In genomic region chr3:170689218-170689874, GRCh38 we compare ENCODE assay signal across 9 cellular contexts.
DNase-seq lines count a peak whose midpoint lies in the region; ATAC-seq, FAIRE-seq and TF ChIP-seq lines count a peak whose summit lies in the region.
"Had no signal": no experiment of that assay in that cellular context is flagged by ENCODE, and none has a peak within 500 bp of the region (broad histone marks: within the 10 kb centered on the region; RNA-seq: fewer than 3 reads in every experiment).

No MANE protein-coding gene starts in this region.

- peaks cover 6% of the 10 kb centered on the region; the same call in 1 of the 2 replicates for H3K9me3 ChIP-seq in HUES64 (ENCODE audit: insufficient read depth, low read depth, low read length)
- no peaks in the 10 kb centered on the region for H3K9me3 ChIP-seq in ascending aorta
- H3K9me3 ChIP-seq in keratinocyte (ENCODE audit: control insufficient read depth, low read depth, low read length), result no peaks in the 10 kb centered on the region

- intact Hi-C loops in ascending aorta (cut with DNase I), result loop anchor here (5.0 kb wide), 1 partner anchor 63 kb away; no protein-coding TSS in a partner anchor

- H3K36me3 ChIP-seq in HUES64 (ENCODE audit: insufficient read depth, low read length) (no peaks in the 10 kb centered on the region), ascending aorta (no peaks in the 10 kb centered on the region), keratinocyte (ENCODE audit: control insufficient read depth in 2 of 2, extremely low read depth in 1 of 2, insufficient read depth in 2 of 2, low read length in 2 of 2) (no peaks in the 10 kb centered on the region)

- H3K4me1 ChIP-seq in HUES64 (ENCODE audit: insufficient read depth, low read length) (peaks cover 7% of the 10 kb centered on the region; the same call in 1 of the 2 replicates), ascending aorta (peaks cover 3 to 11% of the 10 kb centered on the region in 2 donors), keratinocyte (ENCODE audit: control insufficient read depth, extremely low read depth, insufficient read depth, low read length) (peaks cover 43% of the 10 kb centered on the region)

- FAIRE-seq in keratinocyte (lab: Jason Lieb, UNC), result peak; percentile 71

- TF ChIP-seq CTCF in ascending aorta (IDR thresholded peaks at IDR 0.05), result no peak
- no peak for TF ChIP-seq CTCF in keratinocyte (optimal IDR thresholded peaks at IDR 0.05 in 1 of 3, IDR thresholded peaks at IDR 0.05 in 1 of 3, conservative IDR thresholded peaks at IDR 0.05 in 1 of 3; ENCODE audit: extremely low read depth in 1 of 3, insufficient read depth in 2 of 3, low read length in 3 of 3)

- WGBS in HUES64, result 76% methylated on average over 4 of the region's 4 CpGs

- no peaks in the 10 kb centered on the region for H3K27me3 ChIP-seq in HUES64 (ENCODE audit: insufficient read depth, low read length)
- H3K27me3 ChIP-seq in ascending aorta, result no peaks in the 10 kb centered on the region
- no peaks in the 10 kb centered on the region for H3K27me3 ChIP-seq in keratinocyte (ENCODE audit: control insufficient read depth, extremely low read depth, insufficient read depth, low read length)
- H3K27me3 ChIP-seq: dorsolateral prefrontal cortex had no signal

- no peaks in the 10 kb centered on the region for H4K20me1 ChIP-seq in keratinocyte (ENCODE audit: control insufficient read depth, extremely low read depth, insufficient read depth, low read length)

- H3K9me1 ChIP-seq in keratinocyte (ENCODE audit: control insufficient read depth, extremely low read depth, insufficient read depth, low read length), result no peaks in the 10 kb centered on the region

- dilution Hi-C loops in keratinocyte (cut with MboI; ENCODE audit: extremely low pct_ligation_motif_present, low sequenced_read_pairs), result no loop called here

- in situ Hi-C loops in ACHN (cut with HindIII; ENCODE audit: low pct_ligation_motif_present, low pct_unique_long_range_greater_than_20kb, low sequenced_read_pairs), result no loop called here

- DNase-seq in ACHN (peak; percentile 94), ascending aorta (ENCODE audit: low spot score in 2 of 2) (peak in 1 of 2 donors; percentile 81), keratinocyte (ENCODE audit: low read depth, low spot score) (peak; percentile 94), AML-193 (lab: John Stamatoyannopoulos, UW) (no peak)
- DNase-seq in activated CD4-positive, alpha-beta T cell treated with anti-CD3 and anti-CD28 coated beads, Interleukin-2, amount 50 U/mL, for 1 hour, result no peak
- no peak for DNase-seq in activated CD4-positive, CD25-positive, alpha-beta regulatory T cell (lab: John Stamatoyannopoulos, UW)
- DNase-seq: dorsolateral prefrontal cortex had no signal

- H2AFZ ChIP-seq in keratinocyte (ENCODE audit: control insufficient read depth, low read length), result peak overlapping the region; percentile 77

- H3K4me3 ChIP-seq in HUES64 (ENCODE audit: low read length), result no peak overlapping the region
- no peak overlapping the region for H3K4me3 ChIP-seq in ascending aorta
- peak overlapping the region in 2 of 3 experiments; percentile 29 to 39 for H3K4me3 ChIP-seq in keratinocyte (ENCODE audit: control insufficient read depth in 2 of 3, extremely low read depth in 1 of 3, insufficient read depth in 2 of 3, low read depth in 1 of 3, low read length in 3 of 3)
- H3K4me3 ChIP-seq: dorsolateral prefrontal cortex had no signal

- H3K27ac ChIP-seq in HUES64 (ENCODE audit: low read depth, low read length), result peak overlapping the region; percentile 80
- peak overlapping the region; percentile 50 to 69 for H3K27ac ChIP-seq in ascending aorta
- H3K27ac ChIP-seq in keratinocyte (ENCODE audit: control insufficient read depth, insufficient read depth, low read length), result peak overlapping the region; percentile 89

- peak overlapping the region; percentile 87 for H3K4me2 ChIP-seq in keratinocyte (ENCODE audit: control insufficient read depth, extremely low read depth, insufficient read depth, low read depth, low read length)

- H3K9ac ChIP-seq in HUES64 (ENCODE audit: low read depth, low read length) (peak overlapping the region; percentile 35; the same call in 1 of the 2 replicates), keratinocyte (ENCODE audit: control insufficient read depth, extremely low read depth, insufficient read depth, low read length) (peak overlapping the region; percentile 59)

- H3K79me2 ChIP-seq in keratinocyte (ENCODE audit: control insufficient read depth, insufficient read depth, low read length), result no peaks in the 10 kb centered on the region

- ATAC-seq in GM19035 (IDR thresholded peaks at IDR 0.05; ENCODE audit: unreplicated experiment), result no peak

Comparison
In these comparisons a context has a peak if more than half of its experiments do, and no peak if none do; other contexts are left out.
1. DNase-seq: peak in ACHN (single experiment) and keratinocyte (single experiment); none in activated CD4-positive, alpha-beta T cell treated with anti-CD3 and anti-CD28 coated beads, Interleukin-2, amount 50 U/mL, for 1 hour (single experiment), activated CD4-positive, CD25-positive, alpha-beta regulatory T cell (0 of 4) and AML-193 (0 of 2).
2. H3K4me3 ChIP-seq: peak in keratinocyte (2 of 3); none in HUES64 (single experiment) and ascending aorta (0 of 2).
3. Peak in every context shown above with its lines, with median percentiles within 50 percentile points of each other: H3K27ac ChIP-seq.